2 cellular contexts compared by ENCODE assay signal in the genomic region with DNA sequence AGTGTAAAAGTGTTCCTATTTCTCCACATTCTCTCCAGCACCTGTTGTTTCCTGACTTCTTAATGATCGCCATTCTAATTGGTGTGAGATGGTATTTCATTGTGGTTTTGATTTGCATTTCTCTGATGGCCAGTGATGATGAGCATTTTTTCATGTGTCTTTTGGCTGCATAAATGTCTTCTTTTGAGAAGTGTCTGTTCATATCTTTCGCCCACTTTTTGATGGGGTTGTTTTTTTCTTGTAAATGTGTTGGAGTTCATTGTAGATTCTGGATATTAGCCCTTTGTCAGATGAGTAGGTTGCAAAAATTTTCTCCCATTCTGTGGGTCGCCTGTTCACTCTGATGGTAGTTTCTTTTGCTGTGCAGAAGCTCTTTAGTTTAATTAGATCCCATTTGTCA. TPM values are rescaled to one million over a fixed set of nuclear protein-coding genes. Genes with fewer than 3 reads are reported as not detected.
"Had no signal": no experiment of that assay in that cellular context is flagged by ENCODE, and none has a peak within 500 bp of the region (broad histone marks: within the 10 kb centered on the region; RNA-seq: fewer than 3 reads in every experiment).

No MANE protein-coding gene starts in this region.

RNA-seq across cellular contexts. Expression of gene FBXL22, which starts 20.4 kb away (rescaled TPM):
- total RNA-seq: M059J, NCI-H460 had no signal
